ENCODE assay signal across 8 cellular contexts in genomic region chr3:179147571-179148445, GRCh38. TPM values are rescaled to one million over a fixed set of nuclear protein-coding genes. Genes with fewer than 3 reads are reported as not detected.
DNase-seq lines count a peak whose midpoint lies in the region; ATAC-seq and TF ChIP-seq lines count a peak whose summit lies in the region.

Gene PIK3CA (plus strand): TSS chr3:179148357. CDS start chr3:179198826, 50,469 bp downstream.

- H4K20me1 ChIP-seq in MM.1S (ENCODE audit: insufficient read depth, low read length) = peaks cover 5% of the 10 kb centered on the region
- H4K20me1 ChIP-seq in neural progenitor cell (ENCODE audit: low read depth) = peaks cover 42% of the 10 kb centered on the region

- H3K9ac ChIP-seq in ES-I3 (ENCODE audit: low read depth, low read length) (peak within 1 kb of the TSS; percentile 80), MM.1S (ENCODE audit: low read length) (peak within 1 kb of the TSS; percentile 77), neural progenitor cell (peak within 1 kb of the TSS; percentile 86)

- peak; percentile 94 to 98 for DNase-seq in HAP-1 (ENCODE audit: low spot score in 2 of 2)
- DNase-seq in MM.1S = peak; percentile 100
- DNase-seq in SIG-M5 (lab: John Stamatoyannopoulos, UW) = peak; percentile 97
- DNase-seq in activated gamma-delta T cell (lab: John Stamatoyannopoulos, UW) = peak; percentile 79
- peak; percentile 94 to 97 for DNase-seq in foreskin keratinocyte
- DNase-seq in neural progenitor cell (ENCODE audit: low spot score) = peak; percentile 96
- peak; percentile 98 for DNase-seq in stromal cell of bone marrow (ENCODE audit: low read depth)

- no peak for TF ChIP-seq CTCF in MM.1S (IDR thresholded peaks at IDR 0.05; ENCODE audit: low read length)
- TF ChIP-seq CTCF in foreskin keratinocyte (conservative IDR thresholded peaks at IDR 0.05) = no peak
- TF ChIP-seq CTCF in neural progenitor cell (IDR thresholded peaks at IDR 0.05) = no peak

- H3K4me3 ChIP-seq in HAP-1 (peak within 1 kb of the TSS; percentile 77), MM.1S (ENCODE audit: low read length) (peak within 1 kb of the TSS; percentile 91), neural progenitor cell (peak within 1 kb of the TSS; percentile 98)

- no peaks in the 10 kb centered on the region for H3K36me3 Mint-ChIP-seq in neural progenitor cell

- peak within 1 kb of the TSS; percentile 92 for H3K4me3 Mint-ChIP-seq in neural progenitor cell

- H3K27ac Mint-ChIP-seq in neural progenitor cell = peak within 1 kb of the TSS; percentile 20

- peaks cover 43% of the 10 kb centered on the region for H3K79me2 ChIP-seq in MM.1S (ENCODE audit: low read length)
- H3K79me2 ChIP-seq in neural progenitor cell (ENCODE audit: low read depth) = peaks cover 41% of the 10 kb centered on the region

- H3K9me2 ChIP-seq in MM.1S (replicated peaks; ENCODE audit: insufficient read depth, low read length) = no peaks in the 10 kb centered on the region

- H3K9me3 ChIP-seq in ES-I3 (ENCODE audit: control insufficient read depth, insufficient read depth, low read length) (no peaks in the 10 kb centered on the region), HAP-1 (no peaks in the 10 kb centered on the region), MM.1S (replicated peaks; ENCODE audit: insufficient read depth, low read length) (no peaks in the 10 kb centered on the region), neural progenitor cell (ENCODE audit: low read depth) (no peaks in the 10 kb centered on the region)

- ATAC-seq in foreskin keratinocyte = peak; percentile 89

- in situ Hi-C loops in HAP-1 (cut with MboI; ENCODE audit: low sequenced_read_pairs) = loop anchor here (25.0 kb wide), 1 partner anchor 164 kb away; the partner anchor contains the start of gene ZNF639

- no peaks in the 10 kb centered on the region for H3K9me3 Mint-ChIP-seq in neural progenitor cell

- H3K36me3 ChIP-seq in ES-I3 (ENCODE audit: insufficient read depth, low read length) = no peaks in the 10 kb centered on the region
- no peaks in the 10 kb centered on the region for H3K36me3 ChIP-seq in HAP-1 (replicated peaks)
- no peaks in the 10 kb centered on the region for H3K36me3 ChIP-seq in MM.1S (replicated peaks; ENCODE audit: insufficient read depth, low read length)
- H3K36me3 ChIP-seq in neural progenitor cell = no peaks in the 10 kb centered on the region

- H3K4me1 ChIP-seq in ES-I3 (ENCODE audit: insufficient read depth, low read length) = peaks cover 5% of the 10 kb centered on the region; the same call in 1 of the 2 replicates
- peaks cover 13% of the 10 kb centered on the region for H3K4me1 ChIP-seq in HAP-1
- H3K4me1 ChIP-seq in MM.1S (ENCODE audit: low read length) = peaks cover 15% of the 10 kb centered on the region
- H3K4me1 ChIP-seq in foreskin keratinocyte = peaks cover 5% of the 10 kb centered on the region
- H3K4me1 ChIP-seq in neural progenitor cell = peaks cover 17% of the 10 kb centered on the region

- H3F3A ChIP-seq in MM.1S (ENCODE audit: insufficient read depth, low read length) (peaks cover 16% of the 10 kb centered on the region), neural progenitor cell (ENCODE audit: low read depth) (peaks cover 17% of the 10 kb centered on the region)

- H3K4me1 Mint-ChIP-seq in neural progenitor cell = peaks cover 25% of the 10 kb centered on the region

- no peaks in the 10 kb centered on the region for H3K27me3 Mint-ChIP-seq in neural progenitor cell (ENCODE audit: insufficient read depth, low read depth)

- peak within 1 kb of the TSS; percentile 90 for H3K4me2 ChIP-seq in MM.1S (ENCODE audit: low read depth, low read length)
- H3K4me2 ChIP-seq in neural progenitor cell = peak within 1 kb of the TSS; percentile 89

- H2AFZ ChIP-seq in MM.1S (ENCODE audit: low read length) (peak within 1 kb of the TSS; percentile 91), neural progenitor cell (replicated peaks) (peak within 1 kb of the TSS; percentile 99)

- peak within 1 kb of the TSS; percentile 75; the same call in 1 of the 2 replicates for H3K27ac ChIP-seq in MM.1S (ENCODE audit: low read length)
- peak within 1 kb of the TSS; percentile 86 for H3K27ac ChIP-seq in foreskin keratinocyte
- peak within 1 kb of the TSS; percentile 86 for H3K27ac ChIP-seq in neural progenitor cell

- H3K27me3 ChIP-seq in HAP-1 (ENCODE audit: low read depth) (no peaks in the 10 kb centered on the region), MM.1S (replicated peaks; ENCODE audit: insufficient read depth, low read length) (peaks cover 17% of the 10 kb centered on the region; the same call in 1 of the 2 replicates), foreskin keratinocyte (no peaks in the 10 kb centered on the region), neural progenitor cell (no peaks in the 10 kb centered on the region)

RNA-seq across cellular contexts. Expression of gene PIK3CA, which starts in this region (rescaled TPM):
- 17.7 and 20.2 TPM in 2 replicates for total RNA-seq in foreskin keratinocyte
- 2.8 and 3.2 TPM in 2 replicates for polyA plus RNA-seq in foreskin keratinocyte
- 14.1 and 24.5 TPM in 2 replicates for total RNA-seq in neural progenitor cell (ENCODE audit: low replicate concordance)

Comparison
In these comparisons a context has a peak if more than half of its experiments do, and no peak if none do; other contexts are left out.
1. Peak in every context shown above with its lines: DNase-seq, ATAC-seq, H3K4me3 ChIP-seq and H3K27ac ChIP-seq.